8 cellular contexts compared by ENCODE assay signal in the genomic region with DNA sequence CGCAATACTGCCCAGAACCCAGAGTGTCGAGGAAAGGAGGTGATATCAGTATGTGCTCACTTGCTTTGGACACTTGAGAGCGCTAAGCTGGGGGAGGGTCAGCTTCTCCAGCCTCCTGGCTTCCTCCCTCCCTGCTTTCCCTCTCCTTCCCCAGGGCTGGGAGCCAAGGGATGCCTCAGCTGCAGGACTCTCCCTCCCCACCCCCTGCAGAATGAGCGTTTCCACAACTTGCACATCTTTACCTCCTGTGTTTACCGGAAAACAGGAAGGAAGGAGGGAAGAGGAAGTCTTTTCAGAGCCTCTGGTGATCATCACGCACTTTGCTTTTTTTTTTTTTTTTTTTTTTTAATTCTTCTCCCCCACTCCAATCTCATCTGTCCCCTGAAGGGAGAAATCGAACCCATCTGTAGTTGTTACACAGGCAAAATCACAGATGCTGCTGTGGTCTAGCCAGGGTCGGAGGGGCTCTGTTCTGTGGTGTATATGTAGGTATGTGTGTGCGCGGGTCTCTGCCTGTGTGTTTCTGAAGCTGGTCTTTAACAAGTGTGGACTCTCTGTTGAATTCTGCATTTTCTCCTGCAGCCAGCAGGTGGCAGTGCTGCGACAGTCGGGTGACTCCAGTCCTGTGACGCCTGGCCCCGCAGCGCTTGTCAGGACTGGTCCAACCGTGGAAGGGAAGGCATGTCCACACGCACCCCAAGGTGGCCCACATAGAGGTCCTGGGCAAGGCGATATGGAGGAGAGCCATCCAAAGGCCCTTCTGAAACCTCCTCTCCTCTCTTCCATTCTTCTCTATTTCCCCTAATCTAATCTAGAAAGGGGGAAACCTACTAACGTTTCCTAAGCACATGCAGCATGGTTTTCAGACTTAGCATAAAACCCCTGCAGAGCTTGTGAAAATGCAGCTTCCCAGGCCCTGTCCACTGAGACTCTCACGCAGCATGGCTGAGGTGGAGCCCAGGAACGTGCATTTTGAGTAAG.
DNase-seq lines count a peak whose midpoint lies in the region; FAIRE-seq and TF ChIP-seq lines count a peak whose summit lies in the region.

No MANE protein-coding gene starts in this region.

- TF ChIP-seq CTCF in MM.1S (IDR thresholded peaks at IDR 0.05; ENCODE audit: low read length), result peak; percentile 98
- peak; percentile 83 for TF ChIP-seq CTCF in foreskin fibroblast (IDR thresholded peaks at IDR 0.05; ENCODE audit: low read depth, low read length)
- TF ChIP-seq CTCF in neutrophil (IDR thresholded peaks at IDR 0.05), result peak; percentile 61

- peak overlapping the region; percentile 31; the same call in 1 of the 2 replicates for H3K4me2 ChIP-seq in MM.1S (ENCODE audit: low read depth, low read length)

- TF ChIP-seq POLR2A in H54 (IDR thresholded peaks at IDR 0.05; ENCODE audit: low read depth, low read length), result no peak

- H3K27ac ChIP-seq in MM.1S (ENCODE audit: low read length) (no peak overlapping the region), neutrophil (no peak overlapping the region)

- H3K4me3 ChIP-seq in MM.1S (ENCODE audit: low read length) (no peak overlapping the region), foreskin fibroblast (ENCODE audit: low read depth in 1 of 2, low read length in 2 of 2) (no peak overlapping the region), neutrophil (ENCODE audit: low read depth in 1 of 2, low read length in 1 of 2) (no peak overlapping the region)

- H3K4me1 ChIP-seq in MM.1S (ENCODE audit: low read length) (no peaks in the 10 kb centered on the region), neutrophil (ENCODE audit: control insufficient read depth in 1 of 2, insufficient read depth in 1 of 2, low read depth in 1 of 2, low read length in 1 of 2) (peaks cover 0 to 11% of the 10 kb centered on the region in 2 experiments)

- peak overlapping the region; percentile 34 for H2AFZ ChIP-seq in MM.1S (ENCODE audit: low read length)

- H3K9me3 ChIP-seq in MM.1S (replicated peaks; ENCODE audit: insufficient read depth, low read length) (no peaks in the 10 kb centered on the region), neutrophil (no peaks in the 10 kb centered on the region)

- H3F3A ChIP-seq in MM.1S (ENCODE audit: insufficient read depth, low read length), result no peaks in the 10 kb centered on the region

- no peaks in the 10 kb centered on the region for H3K79me2 ChIP-seq in MM.1S (ENCODE audit: low read length)

- peak; percentile 96 for DNase-seq in Daoy (ENCODE audit: low read depth)
- DNase-seq in H54 (ENCODE audit: insufficient read length, low spot score), result peak; percentile 90
- peak; percentile 89 for DNase-seq in MM.1S
- DNase-seq in SHP77 treated with DMSO at 0.1 percent for 48 hours (lab: John Stamatoyannopoulos, UW), result peak; percentile 41
- DNase-seq in activated T-helper 9 cell treated with anti-CD3 and anti-CD28 coated beads, Interleukin-2, amount 50 U/mL, for 16 hours (ENCODE audit: low read depth), result peak; percentile 63
- peak; percentile 70 to 92 for DNase-seq in foreskin fibroblast
- DNase-seq in superior temporal gyrus (ENCODE audit: extremely low spot score), result peak; percentile 92

- no peaks in the 10 kb centered on the region for H4K20me1 ChIP-seq in MM.1S (ENCODE audit: insufficient read depth, low read length)

- H3K27me3 ChIP-seq in MM.1S (replicated peaks; ENCODE audit: insufficient read depth, low read length) (no peaks in the 10 kb centered on the region), neutrophil (peaks cover 39% of the 10 kb centered on the region)

- H3K9me2 ChIP-seq in MM.1S (replicated peaks; ENCODE audit: insufficient read depth, low read length), result no peaks in the 10 kb centered on the region

- H3K36me3 ChIP-seq in MM.1S (replicated peaks; ENCODE audit: insufficient read depth, low read length) (no peaks in the 10 kb centered on the region), neutrophil (no peaks in the 10 kb centered on the region)

- FAIRE-seq in H54 (lab: Jason Lieb, UNC), result no peak

- no peak overlapping the region for H3K9ac ChIP-seq in MM.1S (ENCODE audit: low read length)

Comparison
In these comparisons a context has a peak if more than half of its experiments do, and no peak if none do; other contexts are left out.
1. DNase-seq: peak in every context shown above with its lines; median percentile 96 in Daoy; 92 in superior temporal gyrus; 90 in H54; 89 in MM.1S; 81 in foreskin fibroblast; 63 in activated T-helper 9 cell treated with anti-CD3 and anti-CD28 coated beads, Interleukin-2, amount 50 U/mL, for 16 hours; 41 in SHP77 treated with DMSO at 0.1 percent for 48 hours.